8 cellular contexts compared by ENCODE assay signal in the genomic region with DNA sequence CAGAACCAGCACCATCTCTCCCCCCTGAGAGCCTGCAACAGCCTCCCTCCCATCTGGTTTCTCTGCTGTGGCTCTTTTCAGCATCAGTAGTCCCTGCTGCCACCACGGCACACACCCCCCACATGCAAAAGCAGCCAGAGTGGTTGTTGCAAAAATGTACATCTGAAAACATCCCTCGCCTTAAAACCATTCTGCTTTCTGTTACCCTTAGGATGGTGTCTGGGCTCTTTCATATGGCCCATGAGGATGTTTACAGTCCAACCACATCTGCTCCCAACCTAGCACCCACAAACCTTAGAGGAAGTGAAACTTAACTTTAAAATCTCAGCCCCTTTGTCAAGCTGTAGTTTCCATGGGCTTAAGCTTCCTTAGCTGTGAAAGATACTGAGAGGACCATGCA. TPM values are rescaled to one million over a fixed set of nuclear protein-coding genes. Genes with fewer than 3 reads are reported as not detected.
DNase-seq lines count a peak whose midpoint lies in the region; ATAC-seq, FAIRE-seq and TF ChIP-seq lines count a peak whose summit lies in the region.

No MANE protein-coding gene starts in this region.

- TF ChIP-seq EP300 in K562 (IDR thresholded peaks at IDR 0.05; ENCODE audit: low read length), result no peak

- FAIRE-seq in GM12892 (lab: Jason Lieb, UNC) (peak; percentile 95), K562 (lab: Jason Lieb, UNC) (no peak), frontal cortex (lab: Jason Lieb, UNC) (no peak)

- TF ChIP-seq RAD21 in K562 (CRISPR knock-in tag; conservative IDR thresholded peaks at IDR 0.05 in 1 of 2, IDR thresholded peaks at IDR 0.05 in 1 of 2), result no peak

- no peak for TF ChIP-seq POLR2A in GM12892 (IDR thresholded peaks at IDR 0.05; ENCODE audit: low read depth, low read length)
- no peak for TF ChIP-seq POLR2A in K562 (conservative IDR thresholded peaks at IDR 0.05)

- H3K9me1 ChIP-seq in K562 (ENCODE audit: control insufficient read depth, insufficient read depth, low read length), result no peaks in the 10 kb centered on the region

- H3K27ac ChIP-seq in K562 (ENCODE audit: extremely low read depth, low read depth, low read length), result no peak overlapping the region
- H3K27ac ChIP-seq in muscle layer of duodenum (ENCODE audit: low read length), result peak overlapping the region; percentile 78

- H3K4me1 ChIP-seq in K562 (replicated peaks in 1 of 2; ENCODE audit: control insufficient read depth in 2 of 2, insufficient read depth in 2 of 2, low read length in 2 of 2), result peaks cover 21 to 36% of the 10 kb centered on the region in 2 experiments; a peak in 4 of 5 replicates
- H3K4me1 ChIP-seq in muscle layer of duodenum (ENCODE audit: control insufficient read depth in 1 of 2, insufficient read depth in 2 of 2, low read length in 2 of 2), result peaks cover 10 to 38% of the 10 kb centered on the region in 2 donors

- H3K4me3 Mint-ChIP-seq in IgD-negative memory B cell, result peak overlapping the region; percentile 96 to 97 (median 96)

- H3K4me3 ChIP-seq in K562 (peak overlapping the region; percentile 98; the same call in 1 of the 2 replicates), muscle layer of duodenum (ENCODE audit: low read depth in 1 of 2, low read length in 2 of 2) (peak overlapping the region; percentile 85 to 88)

- peak; percentile 47 for DNase-seq in GM12892 (ENCODE audit: insufficient read length)
- no peak for DNase-seq in K562 (ENCODE audit: extremely low read depth in 1 of 4, low spot score in 3 of 4)
- DNase-seq in NCI-H1092 treated with DMSO at 0.1 percent for 48 hours (lab: John Stamatoyannopoulos, UW), result no peak
- no peak for DNase-seq in NCI-H1436 (lab: John Stamatoyannopoulos, UW)
- DNase-seq in frontal cortex (ENCODE audit: low spot score in 2 of 2), result no peak

- no TSS peak for BruUV-seq in K562 (replicated peaks; lab: Mats Ljungman, UMichigan)

- H3K36me3 ChIP-seq in K562 (ENCODE audit: control insufficient read depth, insufficient read depth, low read length) (peaks cover 10% of the 10 kb centered on the region; the same call in 2 of the 3 replicates), muscle layer of duodenum (ENCODE audit: control insufficient read depth in 1 of 2, insufficient read depth in 2 of 2, low read length in 2 of 2) (peaks cover 0 to 8% of the 10 kb centered on the region in 2 donors)

- H3K79me2 ChIP-seq in K562 (ENCODE audit: control insufficient read depth, insufficient read depth, low read length), result peaks cover 43% of the 10 kb centered on the region

- no peaks in the 10 kb centered on the region for H3K9me3 Mint-ChIP-seq in IgD-negative memory B cell

- peak overlapping the region; percentile 97; the same call in 1 of the 2 replicates for H2AFZ ChIP-seq in K562 (ENCODE audit: low read depth, low read length)

- CTCF ChIA-PET in K562 (lab: Yijun Ruan, JAX; ENCODE audit: low intra/inter-chr PET ratio), result no interaction called here

- POLR2A ChIA-PET in K562 (lab: Yijun Ruan, JAX), result interaction anchor here (0.6 to 1.8 kb wide), 7 partner anchors 10 to 299 kb away, joined by 3 to 9 read pairs (median 5); a partner anchor contains a TSS

- no peaks in the 10 kb centered on the region; the same call in 1 of the 2 replicates for H4K20me1 ChIP-seq in K562 (replicated peaks; ENCODE audit: control insufficient read depth, insufficient read depth, low read length)

- ATAC-seq in GM21526 (IDR thresholded peaks at IDR 0.05; ENCODE audit: low FRiP score, unreplicated experiment) (peak; percentile 78), K562 (no peak)

- peak overlapping the region; percentile 88 to 99 (median 98) for H3K27ac Mint-ChIP-seq in IgD-negative memory B cell

- H3K36me3 Mint-ChIP-seq in IgD-negative memory B cell, result peaks cover 6% of the 10 kb centered on the region

- H3K9ac ChIP-seq in K562 (ENCODE audit: insufficient read depth in 1 of 2, low read depth in 2 of 2, low read length in 2 of 2), result no peak overlapping the region

- WGBS in K562 (ENCODE audit: insufficient coverage, low coverage, missing lambda C conversion rate), result 40% methylated on average over 2 of the region's 2 CpGs

- peaks cover 2% of the 10 kb centered on the region for H3K27me3 Mint-ChIP-seq in IgD-negative memory B cell

- peaks cover 26 to 45% (median 45%) of the 10 kb centered on the region in 3 donors for H3K4me1 Mint-ChIP-seq in IgD-negative memory B cell

- H3K27me3 ChIP-seq in K562 (ENCODE audit: control insufficient read depth in 2 of 2, insufficient read depth in 2 of 2, low read length in 2 of 2) (no peaks in the 10 kb centered on the region), muscle layer of duodenum (ENCODE audit: low read depth, low read length) (no peaks in the 10 kb centered on the region)

- no peak for TF ChIP-seq CTCF in K562 (IDR thresholded peaks at IDR 0.05 in 2 of 3, conservative IDR thresholded peaks at IDR 0.05 in 1 of 3; ENCODE audit: insufficient read depth in 2 of 3, low read depth in 1 of 3, low read length in 3 of 3)

- H3K9me3 ChIP-seq in K562 (replicated peaks; ENCODE audit: control insufficient read depth, insufficient read depth, low read depth, low read length) (no peaks in the 10 kb centered on the region), muscle layer of duodenum (ENCODE audit: control insufficient read depth in 1 of 2, low read length in 2 of 2) (no peaks in the 10 kb centered on the region)

- in situ Hi-C loops in K562 (cut with MboI), result no loop called here

- intact Hi-C loops in K562 (cut with micrococcal nuclease), result no loop called here

- peak overlapping the region; percentile 83 for H3K4me2 ChIP-seq in K562 (ENCODE audit: insufficient read depth, low read length)

RNA-seq across cellular contexts. Expression of a gene that starts 0.8 kb away (rescaled TPM):
- 3.8 TPM for polyA plus RNA-seq in GM12892 (2012; ENCODE audit: missing spikeins)
- polyA plus RNA-seq in IgD-negative memory B cell (5.5 TPM), K562 (2011; rRNA removed) (0.84 and 1.1 TPM in 2 replicates), K562 (2014; fragmentation: Illumina TruSeq; extraction: Trizol) (0.70 and 0.94 TPM in 2 replicates), K562 (2014; fragmentation: Nextera tagmentation; extraction: Ambion mirVana) (under 1 TPM; 0.22 to 0.35 TPM), K562 (2014; rRNA removed) (0.93 and 1.4 TPM in 2 replicates)
- 7.6 and 12.4 TPM in 2 replicates for total RNA-seq in K562 (2011; cell fraction: chromatin; rRNA removed; ENCODE audit: low replicate concordance)
- 5.8 and 6.7 TPM in 2 replicates for total RNA-seq in K562 (2011; cell fraction: nucleolus; rRNA removed)
- 5.1 and 8.2 TPM in 2 replicates for total RNA-seq in K562 (2011; cell fraction: nucleoplasm; rRNA removed)
- total RNA-seq in K562 (2014; rRNA removed) (0.36 and 0.37 TPM in 2 replicates), K562 (2014; rRNA removed; fragmentation: Illumina TruSeq; extraction: Trizol) (0.32 and 0.47 TPM in 2 replicates), K562 (2015; rRNA removed; fragmentation: Illumina TruSeq; extraction: Trizol) (0.83 and 1.2 TPM in 2 replicates), K562 (2021) (1.4 and 1.7 TPM in 2 replicates), frontal cortex (3.7 TPM)
- 0.66 and 1.1 TPM in 2 replicates for polyA plus RNA-seq in K562 (2011; cell fraction: cytosol; rRNA removed)
- polyA plus RNA-seq in K562 (2011; cell fraction: nucleus; rRNA removed), result 5.1 and 6.7 TPM in 2 replicates
- 1.3 and 2.7 TPM in 2 replicates for polyA plus RNA-seq in K562 (2012)
- polyA minus RNA-seq in K562 (2011; rRNA and poly(A)+ RNA removed), result 1.3 and 2.1 TPM in 2 replicates
- polyA minus RNA-seq in K562 (2011; cell fraction: cytosol; rRNA and poly(A)+ RNA removed), result 0.67 TPM in 1 of 2 replicates, not detected in the other
- polyA minus RNA-seq in K562 (2011; cell fraction: nucleus; rRNA and poly(A)+ RNA removed), result 3.5 and 4.1 TPM in 2 replicates

RNA-seq across cellular contexts. Expression of a gene that starts 0.9 kb away (rescaled TPM):
- 24.0 TPM for polyA plus RNA-seq in GM12892 (2012; ENCODE audit: missing spikeins)
- polyA plus RNA-seq in IgD-negative memory B cell (33.3 TPM), K562 (2011; rRNA removed) (87.9 and 116 TPM in 2 replicates), K562 (2014; fragmentation: Illumina TruSeq; extraction: Trizol) (71.3 and 81.3 TPM in 2 replicates), K562 (2014; fragmentation: Nextera tagmentation; extraction: Ambion mirVana) (10 to 100 TPM in 1 of 2 experiments, 1 to 10 TPM in 1; 8.4 to 14.0 TPM), K562 (2014; rRNA removed) (75.3 and 82.3 TPM in 2 replicates)
- 170 and 347 TPM in 2 replicates for total RNA-seq in K562 (2011; cell fraction: chromatin; rRNA removed; ENCODE audit: low replicate concordance)
- 220 and 236 TPM in 2 replicates for total RNA-seq in K562 (2011; cell fraction: nucleolus; rRNA removed)
- 186 and 187 TPM in 2 replicates for total RNA-seq in K562 (2011; cell fraction: nucleoplasm; rRNA removed)
- total RNA-seq in K562 (2014; rRNA removed) (67.6 and 83.5 TPM in 2 replicates), K562 (2014; rRNA removed; fragmentation: Illumina TruSeq; extraction: Trizol) (39.7 and 46.8 TPM in 2 replicates), K562 (2015; rRNA removed; fragmentation: Illumina TruSeq; extraction: Trizol) (65.3 and 67.6 TPM in 2 replicates), K562 (2021) (80.7 and 81.2 TPM in 2 replicates), frontal cortex (20.4 TPM)
- 88.5 and 108 TPM in 2 replicates for polyA plus RNA-seq in K562 (2011; cell fraction: cytosol; rRNA removed)
- 454 and 537 TPM in 2 replicates for polyA plus RNA-seq in K562 (2011; cell fraction: nucleus; rRNA removed)
- polyA plus RNA-seq in K562 (2012), result 72.8 and 104 TPM in 2 replicates
- 48.5 and 49.2 TPM in 2 replicates for polyA minus RNA-seq in K562 (2011; rRNA and poly(A)+ RNA removed)
- polyA minus RNA-seq in K562 (2011; cell fraction: cytosol; rRNA and poly(A)+ RNA removed), result 42.4 and 49.5 TPM in 2 replicates
- 120 and 149 TPM in 2 replicates for polyA minus RNA-seq in K562 (2011; cell fraction: nucleus; rRNA and poly(A)+ RNA removed)

RNA-seq across cellular contexts. Expression of a gene that starts 45.1 kb away (rescaled TPM):
- 14.0 TPM for polyA plus RNA-seq in GM12892 (2012; ENCODE audit: missing spikeins)
- polyA plus RNA-seq in IgD-negative memory B cell (79.9 TPM), K562 (2011; rRNA removed) (14.2 and 14.5 TPM in 2 replicates), K562 (2014; fragmentation: Illumina TruSeq; extraction: Trizol) (12.7 and 13.3 TPM in 2 replicates), K562 (2014; fragmentation: Nextera tagmentation; extraction: Ambion mirVana) (under 1 TPM; 0.72 to 0.89 TPM), K562 (2014; rRNA removed) (10.9 and 11.4 TPM in 2 replicates)
- 18.4 and 48.8 TPM in 2 replicates for total RNA-seq in K562 (2011; cell fraction: chromatin; rRNA removed; ENCODE audit: low replicate concordance)
- 34.9 and 41.4 TPM in 2 replicates for total RNA-seq in K562 (2011; cell fraction: nucleolus; rRNA removed)
- total RNA-seq in K562 (2011; cell fraction: nucleoplasm; rRNA removed), result 17.7 and 23.9 TPM in 2 replicates
- total RNA-seq in K562 (2014; rRNA removed) (16.8 and 23.2 TPM in 2 replicates), K562 (2014; rRNA removed; fragmentation: Illumina TruSeq; extraction: Trizol) (5.6 and 7.9 TPM in 2 replicates), K562 (2015; rRNA removed; fragmentation: Illumina TruSeq; extraction: Trizol) (9.2 and 9.8 TPM in 2 replicates), K562 (2021) (18.1 and 18.9 TPM in 2 replicates), frontal cortex (2.4 TPM)
- 16.4 and 30.7 TPM in 2 replicates for polyA plus RNA-seq in K562 (2011; cell fraction: cytosol; rRNA removed)
- 25.6 and 46.6 TPM in 2 replicates for polyA plus RNA-seq in K562 (2011; cell fraction: nucleus; rRNA removed)
- 16.6 and 24.6 TPM in 2 replicates for polyA plus RNA-seq in K562 (2012)
- 14.7 and 23.4 TPM in 2 replicates for polyA minus RNA-seq in K562 (2011; rRNA and poly(A)+ RNA removed)
- polyA minus RNA-seq in K562 (2011; cell fraction: cytosol; rRNA and poly(A)+ RNA removed), result 13.8 and 19.9 TPM in 2 replicates
- polyA minus RNA-seq in K562 (2011; cell fraction: nucleus; rRNA and poly(A)+ RNA removed), result 21.9 and 22.3 TPM in 2 replicates

RNA-seq across cellular contexts. Expression of a gene that starts 56.5 kb away (rescaled TPM):
- polyA plus RNA-seq in GM12892 (2012; ENCODE audit: missing spikeins), result 19.4 TPM
- polyA plus RNA-seq in IgD-negative memory B cell (40.5 TPM), K562 (2011; rRNA removed) (51.8 and 70.6 TPM in 2 replicates), K562 (2014; fragmentation: Illumina TruSeq; extraction: Trizol) (44.1 and 49.9 TPM in 2 replicates), K562 (2014; fragmentation: Nextera tagmentation; extraction: Ambion mirVana) (10 to 100 TPM; 27.0 to 49.2 TPM), K562 (2014; rRNA removed) (31.1 and 31.2 TPM in 2 replicates)
- 31.6 and 76.0 TPM in 2 replicates for total RNA-seq in K562 (2011; cell fraction: chromatin; rRNA removed; ENCODE audit: low replicate concordance)
- 13.0 and 16.8 TPM in 2 replicates for total RNA-seq in K562 (2011; cell fraction: nucleolus; rRNA removed)
- total RNA-seq in K562 (2011; cell fraction: nucleoplasm; rRNA removed), result 28.7 and 37.4 TPM in 2 replicates
- total RNA-seq in K562 (2014; rRNA removed) (22.1 and 26.6 TPM in 2 replicates), K562 (2014; rRNA removed; fragmentation: Illumina TruSeq; extraction: Trizol) (48.0 and 58.8 TPM in 2 replicates), K562 (2015; rRNA removed; fragmentation: Illumina TruSeq; extraction: Trizol) (34.4 and 38.1 TPM in 2 replicates), K562 (2021) (45.7 and 48.5 TPM in 2 replicates), frontal cortex (111 TPM)
- polyA plus RNA-seq in K562 (2011; cell fraction: cytosol; rRNA removed), result 14.0 and 23.7 TPM in 2 replicates
- polyA plus RNA-seq in K562 (2011; cell fraction: nucleus; rRNA removed), result 35.7 and 44.4 TPM in 2 replicates
- 34.3 and 41.0 TPM in 2 replicates for polyA plus RNA-seq in K562 (2012)
- polyA minus RNA-seq in K562 (2011; rRNA and poly(A)+ RNA removed), result 113 and 118 TPM in 2 replicates
- polyA minus RNA-seq in K562 (2011; cell fraction: cytosol; rRNA and poly(A)+ RNA removed), result 20.6 and 39.8 TPM in 2 replicates
- 30.3 and 38.9 TPM in 2 replicates for polyA minus RNA-seq in K562 (2011; cell fraction: nucleus; rRNA and poly(A)+ RNA removed)

RNA-seq across cellular contexts. Expression of a gene that starts 56.6 kb away (rescaled TPM):
- 0.13 TPM for polyA plus RNA-seq in GM12892 (2012; ENCODE audit: missing spikeins)
- polyA plus RNA-seq in IgD-negative memory B cell (not detected), K562 (2011; rRNA removed) (0.01 TPM in 1 of 2 replicates, not detected in the other), K562 (2014; fragmentation: Illumina TruSeq; extraction: Trizol) (not detected in 2 replicates), K562 (2014; fragmentation: Nextera tagmentation; extraction: Ambion mirVana) (not detected), K562 (2014; rRNA removed) (not detected in 2 replicates)
- total RNA-seq in K562 (2011; cell fraction: chromatin; rRNA removed; ENCODE audit: low replicate concordance), result 0.07 TPM in 1 of 2 replicates, not detected in the other
- not detected in 2 replicates for total RNA-seq in K562 (2011; cell fraction: nucleolus; rRNA removed)
- not detected in 2 replicates for total RNA-seq in K562 (2011; cell fraction: nucleoplasm; rRNA removed)
- total RNA-seq in K562 (2014; rRNA removed) (0.05 TPM in 1 of 2 replicates, not detected in the other), K562 (2014; rRNA removed; fragmentation: Illumina TruSeq; extraction: Trizol) (0.03 TPM in 1 of 2 replicates, not detected in the other), K562 (2015; rRNA removed; fragmentation: Illumina TruSeq; extraction: Trizol) (0.04 TPM in 2 replicates), K562 (2021) (not detected in 2 replicates), frontal cortex (under 0.01 TPM)
- polyA plus RNA-seq in K562 (2011; cell fraction: cytosol; rRNA removed), result 0.01 TPM in 2 replicates
- 0.03 and 0.06 TPM in 2 replicates for polyA plus RNA-seq in K562 (2011; cell fraction: nucleus; rRNA removed)
- 0.01 and 0.04 TPM in 2 replicates for polyA plus RNA-seq in K562 (2012)
- polyA minus RNA-seq in K562 (2011; rRNA and poly(A)+ RNA removed), result not detected in 2 replicates
- not detected in 2 replicates for polyA minus RNA-seq in K562 (2011; cell fraction: cytosol; rRNA and poly(A)+ RNA removed)
- not detected in 2 replicates for polyA minus RNA-seq in K562 (2011; cell fraction: nucleus; rRNA and poly(A)+ RNA removed)
